Comparison of ENCODE assay signal across 18 cellular contexts in genomic region chr13:34139660-34140059, GRCh38.
DNase-seq lines count a peak whose midpoint lies in the region; ATAC-seq and TF ChIP-seq lines count a peak whose summit lies in the region.
"Had no signal": no experiment of that assay in that cellular context is flagged by ENCODE, and none has a peak within 500 bp of the region (broad histone marks: within the 10 kb centered on the region; RNA-seq: fewer than 3 reads in every experiment).

No MANE protein-coding gene starts in this region.

- CTCF ChIA-PET in WTC11 (lab: Charles Lee): no interaction called here

- POLR2A ChIA-PET in WTC11 (lab: Charles Lee): no interaction called here

- in situ Hi-C loops in KBM-7 (cut with MboI; ENCODE audit: low pct_unique_long_range_greater_than_20kb, low sequenced_read_pairs): no loop called here
- in situ Hi-C loops in HAP-1 (cut with MboI; ENCODE audit: low sequenced_read_pairs): no loop called here

- no peak for ATAC-seq in WTC11
- peak; percentile 82 for ATAC-seq in mucosa of descending colon
- ATAC-seq: CD8-positive, alpha-beta T cell; GM12878 had no signal

- peaks cover 13% of the 10 kb centered on the region for H3K9me3 Mint-ChIP-seq in WTC11

- DNase-seq in NCI-H748 (lab: John Stamatoyannopoulos, UW; ENCODE audit: unreplicated experiment) (peak; percentile 16), NCI-H748 treated with DMSO at 0.1 percent for 48 hours (lab: John Stamatoyannopoulos, UW) (no peak), WTC11 (ENCODE audit: low spot score) (no peak), mucosa of descending colon (no peak), KBM-7 (no peak), HAP-1 (ENCODE audit: low spot score in 2 of 2) (no peak), HT-29 (ENCODE audit: low spot score) (no peak)
- DNase-seq in NK-92 treated with Interleukin-12 subunit alpha and Interleukin-12 subunit beta, amount 100 ng/mL, for 24 hours (lab: John Stamatoyannopoulos, UW): no peak
- DNase-seq: Caco-2; CD4-positive, CD25-positive, alpha-beta regulatory T cell; CD8-positive, alpha-beta T cell; DMS153; DND-41; GOT3; HCEC 1CT had no signal

- H3K27me3 ChIP-seq in HAP-1 (ENCODE audit: low read depth): no peaks in the 10 kb centered on the region
- H3K27me3 ChIP-seq: BLaER1 had no signal

- no peak overlapping the region for H3K4me3 ChIP-seq in mucosa of descending colon
- H3K4me3 ChIP-seq in HAP-1: no peak overlapping the region
- H3K4me3 ChIP-seq: BLaER1, GM12878 had no signal

- no peaks in the 10 kb centered on the region for H3K4me1 ChIP-seq in mucosa of descending colon (ENCODE audit: low read depth)
- no peaks in the 10 kb centered on the region for H3K4me1 ChIP-seq in HAP-1
- H3K4me1 ChIP-seq: BLaER1, Caco-2 had no signal

- peaks cover 16% of the 10 kb centered on the region for H3K4me1 Mint-ChIP-seq in WTC11
- H3K4me1 Mint-ChIP-seq: B cell; CD4-positive, CD25-positive, alpha-beta regulatory T cell had no signal

- no peaks in the 10 kb centered on the region for H3K9me3 ChIP-seq in mucosa of descending colon
- no peaks in the 10 kb centered on the region for H3K9me3 ChIP-seq in HAP-1
- H3K9me3 ChIP-seq: BLaER1, Caco-2 had no signal

- H3K27ac Mint-ChIP-seq in WTC11: peak overlapping the region; percentile 41; the same call in 1 of the 2 replicates
- H3K27ac Mint-ChIP-seq: B cell; CD4-positive, CD25-positive, alpha-beta regulatory T cell; CD8-positive, alpha-beta T cell had no signal

- TF ChIP-seq CTCF in WTC11 (IDR thresholded peaks at IDR 0.05) (no peak), mucosa of descending colon (IDR thresholded peaks at IDR 0.05) (no peak)

- H3K27me3 Mint-ChIP-seq in WTC11 (ENCODE audit: low read depth): peaks cover 9% of the 10 kb centered on the region; the same call in 1 of the 2 replicates

- H3K4me3 Mint-ChIP-seq in WTC11: no peak overlapping the region
- H3K4me3 Mint-ChIP-seq: B cell; CD4-positive, CD25-positive, alpha-beta regulatory T cell; CD8-positive, alpha-beta T cell had no signal

- peaks cover 9% of the 10 kb centered on the region for H3K36me3 Mint-ChIP-seq in WTC11
- H3K36me3 Mint-ChIP-seq: CD4-positive, CD25-positive, alpha-beta regulatory T cell; CD8-positive, alpha-beta T cell had no signal

- intact Hi-C loops in mucosa of descending colon (cut with DNase I, micrococcal nuclease): no loop called here

- H3K36me3 ChIP-seq in mucosa of descending colon (ENCODE audit: low read depth) (no peaks in the 10 kb centered on the region), HAP-1 (replicated peaks) (no peaks in the 10 kb centered on the region)
- H3K36me3 ChIP-seq: BLaER1 had no signal

TF ChIP-seq in WTC11, 78 proteins besides CTCF, POLR2A, EP300 and RAD21:
- no peak for TF ChIP-seq RELA (CRISPR knock-in tag; IDR thresholded peaks at IDR 0.05; ENCODE audit: borderline replicate concordance)
